In genomic region chr1:224641030-224641429, GRCh38 we compare ENCODE assay signal across 12 cellular contexts. TPM values are rescaled to one million over a fixed set of nuclear protein-coding genes. Genes with fewer than 3 reads are reported as not detected.
DNase-seq lines count a peak whose midpoint lies in the region; TF ChIP-seq lines count a peak whose summit lies in the region.
"Had no signal": no experiment of that assay in that cellular context is flagged by ENCODE, and none has a peak within 500 bp of the region (broad histone marks: within the 10 kb centered on the region; RNA-seq: fewer than 3 reads in every experiment).

No MANE protein-coding gene starts in this region.

- H3K9me3 Mint-ChIP-seq in Calu3 (ENCODE audit: low read depth, unreplicated experiment), result no peaks in the 10 kb centered on the region
- H3K9me3 Mint-ChIP-seq: natural killer cell treated with Interleukin-12 subunit alpha and Interleukin-12 subunit beta and Interleukin-15 and Interleukin-18, amount 100 ng/mL, for 72 hours had no signal

- peaks cover 8% of the 10 kb centered on the region for H3K4me1 Mint-ChIP-seq in Calu3 (ENCODE audit: low read depth, unreplicated experiment)

- H3K4me3 ChIP-seq in epithelial cell of esophagus (ENCODE audit: low read length), result no peak overlapping the region

- CTCF ChIA-PET in Calu3 (lab: Charles Lee), result interaction anchor here (0.7 to 1.5 kb wide), 11 partner anchors 11 to 282 kb away, joined by 3 to 8 read pairs (median 5); no protein-coding TSS in a partner anchor

- intact Hi-C loops in Calu3 (cut with micrococcal nuclease; ENCODE audit: unreplicated experiment), result loop anchor here (1.0 kb wide), 1 partner anchor 128 kb away; no protein-coding TSS in a partner anchor

- no TSS peak for BruUV-seq in Calu3 (replicated peaks; lab: Mats Ljungman, UMichigan)

- DNase-seq in Calu3 (peak; percentile 88), GM13977 (ENCODE audit: low spot score) (no peak), NCI-H526 (lab: John Stamatoyannopoulos, UW) (peak; percentile 37 to 84), epithelial cell of esophagus (ENCODE audit: low read depth) (peak; percentile 54), EL (no peak), UCSD-AML1 (lab: John Stamatoyannopoulos, UW; ENCODE audit: unreplicated experiment) (no peak), KG1 (lab: John Stamatoyannopoulos, UW) (no peak)
- DNase-seq in activated CD4-positive, alpha-beta T cell treated with anti-CD3 and anti-CD28 coated beads for 1 hour, result no peak
- DNase-seq: erythroblast; NCI-H187 treated with DMSO at 0.1 percent for 48 hours; stimulated activated CD4-positive, alpha-beta T cell treated with anti-CD3 and anti-CD28 coated beads, Interleukin-12 subunit alpha, Interleukin-12 subunit beta, amount 100 ng/mL, for 4 hours had no signal

- no peaks in the 10 kb centered on the region for H3K36me3 Mint-ChIP-seq in Calu3 (ENCODE audit: insufficient read depth, unreplicated experiment)
- H3K36me3 Mint-ChIP-seq: natural killer cell treated with Interleukin-12 subunit alpha and Interleukin-12 subunit beta and Interleukin-15 and Interleukin-18, amount 100 ng/mL, for 72 hours had no signal

- TF ChIP-seq CTCF in Calu3 (IDR thresholded peaks at IDR 0.05; ENCODE audit: unreplicated experiment) (peak; percentile 69), GM13977 (IDR thresholded peaks at IDR 0.05; ENCODE audit: extremely low read depth, insufficient read depth, missing control alignments) (peak; percentile 17), epithelial cell of esophagus (IDR thresholded peaks at IDR 0.05; ENCODE audit: insufficient read depth, low read depth, low read length, missing control alignments) (peak; percentile 56)

- H3K27ac Mint-ChIP-seq in Calu3 (ENCODE audit: unreplicated experiment), result no peak overlapping the region
- H3K27ac Mint-ChIP-seq: natural killer cell treated with Interleukin-12 subunit alpha and Interleukin-12 subunit beta and Interleukin-15 and Interleukin-18, amount 100 ng/mL, for 72 hours had no signal

- in situ Hi-C loops in GM13977 (cut with MboI; ENCODE audit: low pct_unique_long_range_greater_than_20kb, low sequenced_read_pairs, unreplicated experiment), result no loop called here

- H3K4me3 Mint-ChIP-seq in Calu3 (ENCODE audit: low read depth, unreplicated experiment), result no peak overlapping the region
- H3K4me3 Mint-ChIP-seq: natural killer cell treated with Interleukin-12 subunit alpha and Interleukin-12 subunit beta and Interleukin-15 and Interleukin-18, amount 100 ng/mL, for 72 hours had no signal

- peaks cover 37% of the 10 kb centered on the region for H3K27me3 Mint-ChIP-seq in Calu3 (ENCODE audit: unreplicated experiment)

RNA-seq across cellular contexts. Expression of gene CNIH3, which starts 24.9 kb away (rescaled TPM):
- total RNA-seq in Calu3 (2022), result 2.1 and 3.1 TPM in 2 replicates

Comparison
In these comparisons a context has a peak if more than half of its experiments do, and no peak if none do; other contexts are left out.
1. DNase-seq: peak in Calu3 (single experiment), NCI-H526 (2 of 2) and epithelial cell of esophagus (single experiment); none in GM13977 (single experiment), EL (single experiment), UCSD-AML1 (single experiment), activated CD4-positive, alpha-beta T cell treated with anti-CD3 and anti-CD28 coated beads for 1 hour (single experiment) and KG1 (single experiment).
2. CTCF ChIP-seq: peak in every context shown above with its lines; median percentile 69 in Calu3; 56 in epithelial cell of esophagus; 17 in GM13977.